In genomic region chrX:413322-414201, GRCh38 we compare ENCODE assay signal across 14 cellular contexts. TPM values are rescaled to one million over a fixed set of nuclear protein-coding genes. Genes with fewer than 3 reads are reported as not detected.
DNase-seq lines count a peak whose midpoint lies in the region; ATAC-seq, FAIRE-seq and TF ChIP-seq lines count a peak whose summit lies in the region.
"Had no signal": no experiment of that assay in that cellular context is flagged by ENCODE, and none has a peak within 500 bp of the region (broad histone marks: within the 10 kb centered on the region; RNA-seq: fewer than 3 reads in every experiment).

No MANE protein-coding gene starts in this region.

- H3K27ac ChIP-seq in AG04450 (ENCODE audit: low read depth, low read length) (no peak overlapping the region), SJCRH30 (peak overlapping the region; percentile 93), small intestine (ENCODE audit: low read depth in 1 of 2, low read length in 1 of 2) (no peak overlapping the region)

- H3K4me1 ChIP-seq in SJCRH30 (peaks cover 7% of the 10 kb centered on the region; the same call in 1 of the 2 replicates), small intestine (ENCODE audit: control insufficient read depth in 2 of 2, insufficient read depth in 1 of 2, low read depth in 1 of 2, low read length in 1 of 2) (no peaks in the 10 kb centered on the region)
- H3K4me1 ChIP-seq: BE2C had no signal

- ATAC-seq in Right ventricle myocardium superior (ENCODE audit: poor library complexity): peak; percentile 96
- ATAC-seq in GM18907 (IDR thresholded peaks at IDR 0.05; ENCODE audit: unreplicated experiment): no peak
- ATAC-seq: left colon had no signal

- no peak overlapping the region for H3K27ac Mint-ChIP-seq in nephron progenitor cell

- CTCF ChIA-PET in AG04450 (lab: Charles Lee): no interaction called here

- no peak for DNase-seq in AG04450 (ENCODE audit: low read depth, low spot score)
- peak; percentile 75 to 82 for DNase-seq in SJCRH30
- DNase-seq in Right ventricle myocardium superior: peak; percentile 81
- DNase-seq in nephron progenitor cell: peak; percentile 52
- no peak for DNase-seq in G401 (ENCODE audit: low spot score)
- no peak for DNase-seq in small intestine
- DNase-seq in D721Med (ENCODE audit: insufficient read length, low spot score): no peak
- DNase-seq: activated CD8-positive, alpha-beta memory T cell treated with anti-CD3 and anti-CD28 coated beads, Interleukin-2, amount 50 U/mL, for 48 hours; BE2C; left colon; NCI-H510A; stimulated activated CD4-positive, alpha-beta T cell treated with anti-CD3 and anti-CD28 coated beads, Interleukin-4, amount 100 ng/mL, for 24 hours had no signal

- WGBS in small intestine, 3 donors: 21 to 43% (median 34%) methylated on average over 47 of the region's 47 CpGs

- peak overlapping the region; percentile 10; the same call in 1 of the 2 replicates for H3K4me3 ChIP-seq in AG04450 (ENCODE audit: low read depth, low read length)
- peak overlapping the region; percentile 51 for H3K4me3 ChIP-seq in SJCRH30
- no peak overlapping the region for H3K4me3 ChIP-seq in small intestine (ENCODE audit: low read depth in 1 of 2, low read length in 2 of 2)

- H3K9me3 ChIP-seq in AG04450 (ENCODE audit: control insufficient read depth, insufficient read depth, low read length): peaks cover 46% of the 10 kb centered on the region
- H3K9me3 ChIP-seq in SJCRH30 (replicated peaks): no peaks in the 10 kb centered on the region
- no peaks in the 10 kb centered on the region for H3K9me3 ChIP-seq in small intestine (ENCODE audit: control insufficient read depth, low read depth)
- H3K9me3 ChIP-seq: BE2C had no signal

- H3K36me3 ChIP-seq in SJCRH30 (no peaks in the 10 kb centered on the region), small intestine (ENCODE audit: control insufficient read depth in 2 of 2, insufficient read depth in 2 of 2, low read length in 2 of 2) (no peaks in the 10 kb centered on the region)
- H3K36me3 ChIP-seq: BE2C had no signal

- intact Hi-C loops in Right ventricle myocardium superior (cut with DNase I): no loop called here

- TF ChIP-seq CTCF in AG04450 (IDR thresholded peaks at IDR 0.05; ENCODE audit: low read depth, low read length): peak; percentile 14; the same call in 1 of the 2 replicates
- TF ChIP-seq CTCF in nephron progenitor cell (IDR thresholded peaks at IDR 0.05): no peak
- no peak for TF ChIP-seq CTCF in D721Med (IDR thresholded peaks at IDR 0.05; ENCODE audit: insufficient read depth, missing control alignments)

- H3K27me3 Mint-ChIP-seq in nephron progenitor cell (ENCODE audit: low read depth, poor library complexity): peaks cover 60% of the 10 kb centered on the region

- H3K4me3 Mint-ChIP-seq in nephron progenitor cell: peak overlapping the region; percentile 13

- in situ Hi-C loops in G401 (cut with HindIII; ENCODE audit: low sequenced_read_pairs): no loop called here

- POLR2A ChIA-PET in AG04450 (lab: Yijun Ruan, JAX): no interaction called here

- no peaks in the 10 kb centered on the region for H3K27me3 ChIP-seq in AG04450 (ENCODE audit: control insufficient read depth, insufficient read depth, low read length)
- no peaks in the 10 kb centered on the region for H3K27me3 ChIP-seq in SJCRH30
- peaks cover 0 to 3% of the 10 kb centered on the region in 2 donors for H3K27me3 ChIP-seq in small intestine (ENCODE audit: control insufficient read depth in 2 of 2, insufficient read depth in 2 of 2, low read length in 2 of 2)
- H3K27me3 ChIP-seq: BE2C had no signal

- H3K4me1 Mint-ChIP-seq in nephron progenitor cell: peaks cover 7% of the 10 kb centered on the region

- FAIRE-seq in small intestine (lab: Jason Lieb, UNC) (no peak), D721Med (lab: Jason Lieb, UNC) (no peak)
- FAIRE-seq: colon had no signal

- peaks cover 16% of the 10 kb centered on the region for H3K9me3 Mint-ChIP-seq in nephron progenitor cell

- H3K36me3 Mint-ChIP-seq in nephron progenitor cell (ENCODE audit: low read depth): peaks cover 11% of the 10 kb centered on the region

RNA-seq across cellular contexts. Expression of gene PPP2R3B, which starts 26.9 kb away (rescaled TPM):
- polyA plus RNA-seq in AG04450 (2011; rRNA removed) (4.8 and 5.5 TPM in 2 replicates), small intestine (10 to 100 TPM in 2 of 3 donors, 1 to 10 TPM in 1; 4.9 to 12.3 (median 11.4) TPM)
- polyA minus RNA-seq in AG04450 (2011; rRNA and poly(A)+ RNA removed): 10.0 and 14.6 TPM in 2 replicates
- 29.2 and 29.8 TPM in 2 replicates for total RNA-seq in SJCRH30 (2014; rRNA removed; shearing (Covaris generic))
- 154 TPM for total RNA-seq in Right ventricle myocardium superior
- 77.9 and 104 TPM in 2 replicates for total RNA-seq in G401 (2014; rRNA removed; shearing (Covaris generic))

Comparison
In these comparisons a context has a peak if more than half of its experiments do, and no peak if none do; other contexts are left out.
1. DNase-seq: peak in SJCRH30 (2 of 2), Right ventricle myocardium superior (single experiment) and nephron progenitor cell (single experiment); none in AG04450 (single experiment), G401 (single experiment), small intestine (single experiment) and D721Med (single experiment).
2. H3K4me3 ChIP-seq: peak in AG04450 (single experiment) and SJCRH30 (single experiment); none in small intestine (0 of 2).